ENCODE assay signal across 23 cellular contexts in the genomic region with DNA sequence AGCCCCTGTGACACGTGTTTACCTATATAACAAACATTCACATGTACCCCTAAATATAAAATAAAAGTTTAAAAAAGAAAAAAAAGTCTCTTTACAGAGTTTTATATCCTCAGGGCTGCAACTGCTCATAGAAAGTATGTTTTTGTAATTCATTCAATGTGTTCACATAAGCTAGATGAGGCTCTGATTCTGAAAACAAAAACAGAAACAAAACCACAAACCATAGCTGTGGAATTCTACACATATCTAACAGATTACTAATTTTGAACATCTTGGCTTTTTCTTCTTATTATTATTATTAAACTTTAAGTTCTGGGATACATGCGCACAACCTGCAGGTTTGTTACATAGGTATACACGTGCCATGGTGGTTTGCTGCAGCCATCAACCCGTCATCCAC.
DNase-seq lines count a peak whose midpoint lies in the region; ATAC-seq and TF ChIP-seq lines count a peak whose summit lies in the region.
"Had no signal": no experiment of that assay in that cellular context is flagged by ENCODE, and none has a peak within 500 bp of the region (broad histone marks: within the 10 kb centered on the region; RNA-seq: fewer than 3 reads in every experiment).

No MANE protein-coding gene starts in this region.

- H3K27me3 Mint-ChIP-seq in stimulated activated naive CD8-positive, alpha-beta T cell treated with anti-CD3 and anti-CD28 coated beads, Interleukin-15, amount 100 ng/mL, for 72 hours, result no peaks in the 10 kb centered on the region

- H3K27ac Mint-ChIP-seq in stimulated activated naive CD8-positive, alpha-beta T cell treated with anti-CD3 and anti-CD28 coated beads, Interleukin-15, amount 100 ng/mL, for 72 hours, result no peak overlapping the region
- H3K27ac Mint-ChIP-seq: activated CD8-positive, alpha-beta T cell treated with anti-CD3 and anti-CD28 coated beads, Interleukin-2, amount 10 ng/mL, durations not matched to agents 7 days and 5 days; CD14-positive monocyte; mesothelial cell of epicardium; natural killer cell had no signal

- peak; percentile 65 for DNase-seq in AG09309 (ENCODE audit: low read depth)
- peak; percentile 68 for DNase-seq in HCEC 1CT
- DNase-seq in astrocyte of the cerebellum (ENCODE audit: low read depth), result peak; percentile 50
- peak; percentile 38 to 71 for DNase-seq in foreskin fibroblast
- no peak for DNase-seq in HuH-7.5 (ENCODE audit: low spot score)
- DNase-seq in stimulated activated naive CD8-positive, alpha-beta T cell treated with anti-CD3 and anti-CD28 coated beads, Interleukin-15, amount 100 ng/mL, for 72 hours, result no peak
- no peak for DNase-seq in NCI-H1436 (lab: John Stamatoyannopoulos, UW)
- DNase-seq: activated CD4-positive, CD25-positive, alpha-beta regulatory T cell treated with anti-CD3 and anti-CD28 coated beads, Interleukin-2, amount 50 U/mL, for 72 hours; activated CD8-positive, alpha-beta T cell treated with anti-CD3 and anti-CD28 coated beads, Interleukin-2, amount 10 ng/mL, durations not matched to agents 7 days and 5 days; activated T-cell treated with anti-CD3 and anti-CD28 coated beads, Interleukin-2, amount 50 U/mL, for 1 hour; Karpas-422; natural killer cell; NCI-H1930; NCI-H345; ovary; PC-3; SHP77; stimulated activated CD4-positive, alpha-beta T cell treated with anti-CD3 and anti-CD28 coated beads, Interleukin-4, amount 100 ng/mL, for 4 hours; stimulated activated naive CD8-positive, alpha-beta T cell treated with anti-CD3 and anti-CD28 coated beads, Interleukin-15, Interleukin-2, amounts not matched to agents 100 U/mL and 50 U/mL, for 24 hours; tibial artery had no signal

- ATAC-seq in stimulated activated naive CD8-positive, alpha-beta T cell treated with anti-CD3 and anti-CD28 coated beads, Interleukin-15, amount 100 ng/mL, for 72 hours, result no peak
- ATAC-seq in GM19328 (IDR thresholded peaks at IDR 0.05; ENCODE audit: unreplicated experiment), result no peak
- ATAC-seq: activated CD8-positive, alpha-beta T cell treated with anti-CD3 and anti-CD28 coated beads, Interleukin-2, amount 10 ng/mL, durations not matched to agents 7 days and 5 days; natural killer cell; PC-3; stimulated activated naive CD8-positive, alpha-beta T cell treated with anti-CD3 and anti-CD28 coated beads, Interleukin-15, Interleukin-2, amounts not matched to agents 100 U/mL and 50 U/mL, for 24 hours had no signal

- H3K9me3 Mint-ChIP-seq in stimulated activated naive CD8-positive, alpha-beta T cell treated with anti-CD3 and anti-CD28 coated beads, Interleukin-15, amount 100 ng/mL, for 72 hours, result no peaks in the 10 kb centered on the region

- TF ChIP-seq CTCF in AG09309 (IDR thresholded peaks at IDR 0.05; ENCODE audit: control insufficient read depth, insufficient read depth, low read depth, low read length, missing control alignments) (no peak), astrocyte of the cerebellum (IDR thresholded peaks at IDR 0.05; ENCODE audit: low read depth, low read length, missing control alignments) (no peak), foreskin fibroblast (IDR thresholded peaks at IDR 0.05; ENCODE audit: low read depth, low read length) (no peak)

- H3K4me3 ChIP-seq in AG09309 (ENCODE audit: control insufficient read depth, low read depth, low read length), result no peak overlapping the region
- H3K4me3 ChIP-seq in astrocyte of the cerebellum (ENCODE audit: low read depth, low read length), result no peak overlapping the region
- no peak overlapping the region for H3K4me3 ChIP-seq in foreskin fibroblast (ENCODE audit: low read depth in 1 of 2, low read length in 2 of 2)
- H3K4me3 ChIP-seq: ovary, tibial artery had no signal

- H3K4me3 Mint-ChIP-seq in stimulated activated naive CD8-positive, alpha-beta T cell treated with anti-CD3 and anti-CD28 coated beads, Interleukin-15, amount 100 ng/mL, for 72 hours, result no peak overlapping the region
- H3K4me3 Mint-ChIP-seq: activated CD8-positive, alpha-beta T cell treated with anti-CD3 and anti-CD28 coated beads, Interleukin-2, amount 10 ng/mL, durations not matched to agents 7 days and 5 days; CD14-positive monocyte; mesothelial cell of epicardium; natural killer cell had no signal

- no peaks in the 10 kb centered on the region for H3K4me1 Mint-ChIP-seq in stimulated activated naive CD8-positive, alpha-beta T cell treated with anti-CD3 and anti-CD28 coated beads, Interleukin-15, amount 100 ng/mL, for 72 hours
- H3K4me1 Mint-ChIP-seq: CD14-positive monocyte, mesothelial cell of epicardium, natural killer cell had no signal

- in situ Hi-C loops in astrocyte of the cerebellum (cut with HindIII; ENCODE audit: low sequenced_read_pairs), result no loop called here

Comparison
In these comparisons a context has a peak if more than half of its experiments do, and no peak if none do; other contexts are left out.
1. DNase-seq: peak in AG09309 (single experiment), HCEC 1CT (single experiment), astrocyte of the cerebellum (single experiment) and foreskin fibroblast (2 of 2); none in HuH-7.5 (single experiment), stimulated activated naive CD8-positive, alpha-beta T cell treated with anti-CD3 and anti-CD28 coated beads, Interleukin-15, amount 100 ng/mL, for 72 hours (0 of 2) and NCI-H1436 (single experiment).